ENCODE assay signal across 19 cellular contexts in genomic region chr9:80369641-80370040, GRCh38.
A peak's percentile ranks its signal among the peaks of the same experiment; 100 is the strongest.
DNase-seq lines count a peak whose midpoint lies in the region; ATAC-seq and TF ChIP-seq lines count a peak whose summit lies in the region.
"Had no signal": no experiment of that assay in that cellular context is flagged by ENCODE, and none has a peak within 500 bp of the region (broad histone marks: within the 10 kb centered on the region; RNA-seq: fewer than 3 reads in every experiment).

No MANE protein-coding gene starts in this region.

- 76% methylated on average over 2 of the region's 2 CpGs for WGBS in mammary epithelial cell (ENCODE audit: low coverage, missing lambda C conversion rate)

- no peak overlapping the region for H3K4me3 ChIP-seq in mammary epithelial cell (replicated peaks in 1 of 3; ENCODE audit: insufficient read depth in 1 of 3, low read depth in 2 of 3, low read length in 3 of 3)
- H3K4me3 ChIP-seq: SJCRH30 had no signal

- no peaks in the 10 kb centered on the region for H3K27me3 ChIP-seq in mammary epithelial cell (ENCODE audit: insufficient read depth, low read length)
- H3K27me3 ChIP-seq: SJCRH30 had no signal

- no peak overlapping the region for H3K27ac ChIP-seq in mammary epithelial cell (ENCODE audit: insufficient read depth, low read depth, low read length)
- H3K27ac ChIP-seq: SJCRH30 had no signal

- no peaks in the 10 kb centered on the region for H3K9me3 ChIP-seq in mammary epithelial cell (replicated peaks; ENCODE audit: insufficient read depth, low read length)

- BruUV-seq in mammary epithelial cell (replicated peaks; lab: Mats Ljungman, UMichigan) = no TSS peak

- ATAC-seq in HG03439 (IDR thresholded peaks at IDR 0.05; ENCODE audit: unreplicated experiment) = no peak

- H3K27ac Mint-ChIP-seq in activated CD4-positive, alpha-beta T cell treated with anti-CD3 and anti-CD28 coated beads, Interleukin-2, amount 10 ng/mL, durations not matched to agents 24 days and 14 days = no peak overlapping the region

- CTCF ChIA-PET in mammary epithelial cell (lab: Charles Lee; ENCODE audit: low non-redundant PET) = interaction anchor here (0.6 kb wide), 1 partner anchor 20 kb away, joined by 3 read pairs; no protein-coding TSS in a partner anchor

- H3K27me3 Mint-ChIP-seq in activated CD4-positive, alpha-beta T cell treated with anti-CD3 and anti-CD28 coated beads, Interleukin-2, amount 10 ng/mL, durations not matched to agents 24 days and 14 days = no peaks in the 10 kb centered on the region

- H3K9ac ChIP-seq in mammary epithelial cell (ENCODE audit: insufficient read depth, low read length) = no peak overlapping the region

- H2AFZ ChIP-seq in mammary epithelial cell (ENCODE audit: low read depth, low read length) = no peak overlapping the region

- H3K4me1 Mint-ChIP-seq in activated CD4-positive, alpha-beta T cell treated with anti-CD3 and anti-CD28 coated beads, Interleukin-2, amount 10 ng/mL, durations not matched to agents 24 days and 14 days = no peaks in the 10 kb centered on the region

- H3K79me2 ChIP-seq in mammary epithelial cell (ENCODE audit: insufficient read depth, low read length) = no peaks in the 10 kb centered on the region

- no peak overlapping the region for H3K4me2 ChIP-seq in mammary epithelial cell (ENCODE audit: insufficient read depth, low read depth, low read length)

- dilution Hi-C loops in mammary epithelial cell (cut with HindIII; ENCODE audit: low sequenced_read_pairs) = no loop called here

- H3K4me3 Mint-ChIP-seq in activated CD4-positive, alpha-beta T cell treated with anti-CD3 and anti-CD28 coated beads, Interleukin-2, amount 10 ng/mL, durations not matched to agents 24 days and 14 days = no peak overlapping the region

- intact Hi-C loops in mammary epithelial cell (cut with micrococcal nuclease) = no loop called here
- intact Hi-C loops in activated CD4-positive, alpha-beta T cell treated with anti-CD3 and anti-CD28 coated beads, Interleukin-2, amount 10 ng/mL, durations not matched to agents 24 days and 14 days (cut with micrococcal nuclease) = no loop called here

- DNase-seq in A172 (ENCODE audit: low spot score) = peak; percentile 19
- DNase-seq in HT1080 (ENCODE audit: low read depth) = peak; percentile 1
- DNase-seq in mammary epithelial cell = peak; percentile 35
- DNase-seq in iris pigment epithelial cell (ENCODE audit: low read depth) = peak; percentile 18
- no peak for DNase-seq in activated CD4-positive, alpha-beta T cell treated with anti-CD3 and anti-CD28 coated beads, Interleukin-2, amount 10 ng/mL, durations not matched to agents 24 days and 14 days
- DNase-seq in SHP77 treated with DMSO at 0.1 percent for 48 hours (lab: John Stamatoyannopoulos, UW) = no peak
- DNase-seq in cerebellum (ENCODE audit: low spot score) = no peak
- DNase-seq: C1 segment of cervical spinal cord, DMS79 treated with DMSO at 0.1 percent for 48 hours, GDM1, GOT3, IMR-90, Karpas-422, NCI-H1105 treated with DMSO at 0.1 percent for 48 hours, NCI-H1694 treated with DMSO at 0.1 percent for 48 hours, NCI-H345, NCI-H69, SJCRH30 had no signal

- no peaks in the 10 kb centered on the region for H3K9me3 Mint-ChIP-seq in activated CD4-positive, alpha-beta T cell treated with anti-CD3 and anti-CD28 coated beads, Interleukin-2, amount 10 ng/mL, durations not matched to agents 24 days and 14 days

- H4K20me1 ChIP-seq in mammary epithelial cell (ENCODE audit: insufficient read depth, low read length) = no peaks in the 10 kb centered on the region

- TF ChIP-seq CTCF in mammary epithelial cell (conservative IDR thresholded peaks at IDR 0.05 in 1 of 2, IDR thresholded peaks at IDR 0.05 in 1 of 2; ENCODE audit: extremely low read depth in 1 of 2, insufficient read depth in 1 of 2, low read depth in 1 of 2, low read length in 2 of 2) = no peak

- no peaks in the 10 kb centered on the region for H3K36me3 ChIP-seq in mammary epithelial cell (ENCODE audit: insufficient read depth, low read length)
- H3K36me3 ChIP-seq: SJCRH30 had no signal

- no peaks in the 10 kb centered on the region for H3K4me1 ChIP-seq in mammary epithelial cell (ENCODE audit: insufficient read depth, low read length)
- H3K4me1 ChIP-seq: SJCRH30 had no signal

- H3K36me3 Mint-ChIP-seq in activated CD4-positive, alpha-beta T cell treated with anti-CD3 and anti-CD28 coated beads, Interleukin-2, amount 10 ng/mL, durations not matched to agents 24 days and 14 days (ENCODE audit: low read depth) = no peaks in the 10 kb centered on the region

- in situ Hi-C loops in mammary epithelial cell (cut with MboI; ENCODE audit: low sequenced_read_pairs in 2 of 2) = no loop called here

Comparison
In these comparisons a context has a peak if more than half of its experiments do, and no peak if none do; other contexts are left out.
1. DNase-seq: peak in A172 (single experiment), HT1080 (single experiment), mammary epithelial cell (single experiment) and iris pigment epithelial cell (single experiment); none in activated CD4-positive, alpha-beta T cell treated with anti-CD3 and anti-CD28 coated beads, Interleukin-2, amount 10 ng/mL, durations not matched to agents 24 days and 14 days (single experiment), SHP77 treated with DMSO at 0.1 percent for 48 hours (single experiment) and cerebellum (single experiment).